In the genomic region with DNA sequence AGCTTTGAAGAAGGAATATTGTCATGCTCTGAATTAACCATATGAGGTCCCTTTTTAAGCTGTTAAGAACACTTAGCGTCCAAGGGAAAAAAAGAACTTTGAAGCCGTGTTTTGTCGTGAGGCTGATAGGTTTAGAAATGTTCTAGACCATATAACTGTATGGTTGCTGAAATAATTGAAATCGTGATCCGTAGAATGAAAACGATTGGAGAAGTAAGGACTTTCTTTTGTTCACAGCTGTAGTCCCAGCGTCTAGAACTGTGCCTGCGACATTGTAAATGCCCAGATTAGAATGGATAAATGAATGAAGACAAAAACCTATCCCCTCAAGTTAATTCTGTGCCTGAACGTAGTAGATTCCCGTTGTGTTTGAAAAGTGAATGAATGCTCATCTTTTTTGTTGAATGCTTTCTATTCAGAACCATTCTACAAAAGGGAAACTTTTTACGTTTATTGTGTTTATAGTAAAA, we compare ENCODE assay signal across 8 cellular contexts. TPM values are rescaled to one million over a fixed set of nuclear protein-coding genes. Genes with fewer than 3 reads are reported as not detected.
DNase-seq lines count a peak whose midpoint lies in the region; ATAC-seq, FAIRE-seq and TF ChIP-seq lines count a peak whose summit lies in the region.

No MANE protein-coding gene starts in this region.

- H3K27me3 ChIP-seq in SK-N-SH (ENCODE audit: insufficient read depth): no peaks in the 10 kb centered on the region
- no peaks in the 10 kb centered on the region for H3K27me3 ChIP-seq in foreskin keratinocyte
- no peaks in the 10 kb centered on the region for H3K27me3 ChIP-seq in small intestine (ENCODE audit: control insufficient read depth in 2 of 2, insufficient read depth in 2 of 2, low read length in 2 of 2)

- H3F3A ChIP-seq in SK-N-SH (replicated peaks; ENCODE audit: insufficient read depth): no peaks in the 10 kb centered on the region

- H3K4me1 ChIP-seq in SK-N-SH (ENCODE audit: control insufficient read depth in 1 of 2, insufficient read depth in 2 of 2, low read depth in 1 of 2, low read length in 1 of 2) (peaks cover 0 to 6% of the 10 kb centered on the region in 2 experiments; a peak in 3 of 4 replicates), foreskin keratinocyte (peaks cover 16% of the 10 kb centered on the region), small intestine (ENCODE audit: control insufficient read depth in 2 of 2, insufficient read depth in 1 of 2, low read depth in 1 of 2, low read length in 1 of 2) (peaks cover 0 to 4% of the 10 kb centered on the region in 2 donors)

- peak overlapping the region; percentile 79 to 95 for H3K4me3 ChIP-seq in SK-N-SH (ENCODE audit: low read depth in 2 of 2, low read length in 1 of 2)
- peak overlapping the region; percentile 83 to 100 for H3K4me3 ChIP-seq in small intestine (ENCODE audit: low read depth in 1 of 2, low read length in 2 of 2)

- 2% methylated on average over 11 of the region's 11 CpGs for WGBS in SK-N-SH (ENCODE audit: low lambda C conversion rate)
- WGBS in small intestine, 3 donors: 0 to 1% (median 1%) methylated on average over 11 of the region's 11 CpGs

- H3K36me3 ChIP-seq in SK-N-SH (replicated peaks in 1 of 2; ENCODE audit: control insufficient read depth in 1 of 2, insufficient read depth in 2 of 2, low read length in 1 of 2) (peaks cover 0 to 4% of the 10 kb centered on the region in 2 experiments), small intestine (ENCODE audit: control insufficient read depth in 2 of 2, insufficient read depth in 2 of 2, low read length in 2 of 2) (no peaks in the 10 kb centered on the region)

- peaks cover 62% of the 10 kb centered on the region for H3K79me2 ChIP-seq in SK-N-SH (ENCODE audit: insufficient read depth)

- no peaks in the 10 kb centered on the region for H3K9me3 ChIP-seq in SK-N-SH
- no peaks in the 10 kb centered on the region for H3K9me3 ChIP-seq in small intestine (ENCODE audit: control insufficient read depth, low read depth)

- ATAC-seq in foreskin keratinocyte (no peak), GM18858 (IDR thresholded peaks at IDR 0.05; ENCODE audit: unreplicated experiment) (no peak)

- POLR2A ChIA-PET in SK-N-SH (lab: Yijun Ruan, JAX): no interaction called here

- H3K27ac ChIP-seq in SK-N-SH (ENCODE audit: low read depth in 2 of 2, low read length in 1 of 2) (peak overlapping the region in 1 of 2 experiments; percentile 93; a peak in 2 of 4 replicates), foreskin keratinocyte (peak overlapping the region; percentile 75), small intestine (ENCODE audit: low read depth in 1 of 2, low read length in 1 of 2) (peak overlapping the region; percentile 91 to 95)

- H3K9ac ChIP-seq in SK-N-SH: peak overlapping the region; percentile 92

- no peaks in the 10 kb centered on the region for H3K9me2 ChIP-seq in SK-N-SH

- no peak for TF ChIP-seq EP300 in SK-N-SH (IDR thresholded peaks at IDR 0.05; ENCODE audit: borderline replicate concordance in 1 of 2, low read depth in 1 of 2, low read length in 1 of 2)

- H4K20me1 ChIP-seq in SK-N-SH (ENCODE audit: insufficient read depth): peaks cover 46% of the 10 kb centered on the region

- DNase-seq in DMS53 treated with DMSO at 0.1 percent for 48 hours (lab: John Stamatoyannopoulos, UW; ENCODE audit: unreplicated experiment): peak; percentile 44
- DNase-seq in DMS53 (lab: John Stamatoyannopoulos, UW): no peak
- DNase-seq in SK-N-SH: no peak
- DNase-seq in foreskin keratinocyte: no peak
- no peak for DNase-seq in small intestine
- DNase-seq in LoVo (ENCODE audit: low spot score): no peak
- no peak for DNase-seq in NCI-H2107 (lab: John Stamatoyannopoulos, UW)

- no peak for TF ChIP-seq RAD21 in SK-N-SH (IDR thresholded peaks at IDR 0.05; ENCODE audit: low read length)

- 0 out of 2 replicates have a peak overlapping the region, but pooled peaks have one; percentile 9 for H2AFZ ChIP-seq in SK-N-SH (ENCODE audit: low read depth)

- peak overlapping the region; percentile 82 for H3K4me2 ChIP-seq in SK-N-SH

- CTCF ChIA-PET in SK-N-SH (lab: Yijun Ruan, JAX): interaction anchor here (0.7 to 2.2 kb wide), 4 partner anchors 17 to 589 kb away, joined by 3 to 9 read pairs (median 5); no protein-coding TSS in a partner anchor

- TF ChIP-seq CTCF in SK-N-SH (IDR thresholded peaks at IDR 0.05) (no peak), foreskin keratinocyte (conservative IDR thresholded peaks at IDR 0.05) (no peak)

- no peak for FAIRE-seq in small intestine (lab: Jason Lieb, UNC)

TF ChIP-seq in SK-N-SH, 30 proteins besides CTCF, POLR2A, EP300 and RAD21:
- TF ChIP-seq RCOR1 (IDR thresholded peaks at IDR 0.05; ENCODE audit: low read length) (no peak), EZH2phosphoT487 (IDR thresholded peaks at IDR 0.05; ENCODE audit: borderline replicate concordance, low read depth) (no peak), MEF2A (IDR thresholded peaks at IDR 0.05; ENCODE audit: borderline replicate concordance, low read depth) (no peak), POLR2AphosphoS5 (IDR thresholded peaks at IDR 0.05; ENCODE audit: low read depth, low read length) (no peak), SIN3A (IDR thresholded peaks at IDR 0.05; ENCODE audit: borderline replicate concordance, low read depth, low read length) (no peak), MXI1 (IDR thresholded peaks at IDR 0.05; ENCODE audit: low read depth, low read length) (0 out of 2 replicates have a peak, but pooled peaks have one; percentile 14), FOXJ3 (CRISPR knock-in tag; IDR thresholded peaks at IDR 0.05) (no peak), TEAD4 (IDR thresholded peaks at IDR 0.05; ENCODE audit: borderline replicate concordance, insufficient read depth) (no peak)
- TF ChIP-seq, protein P1, sequence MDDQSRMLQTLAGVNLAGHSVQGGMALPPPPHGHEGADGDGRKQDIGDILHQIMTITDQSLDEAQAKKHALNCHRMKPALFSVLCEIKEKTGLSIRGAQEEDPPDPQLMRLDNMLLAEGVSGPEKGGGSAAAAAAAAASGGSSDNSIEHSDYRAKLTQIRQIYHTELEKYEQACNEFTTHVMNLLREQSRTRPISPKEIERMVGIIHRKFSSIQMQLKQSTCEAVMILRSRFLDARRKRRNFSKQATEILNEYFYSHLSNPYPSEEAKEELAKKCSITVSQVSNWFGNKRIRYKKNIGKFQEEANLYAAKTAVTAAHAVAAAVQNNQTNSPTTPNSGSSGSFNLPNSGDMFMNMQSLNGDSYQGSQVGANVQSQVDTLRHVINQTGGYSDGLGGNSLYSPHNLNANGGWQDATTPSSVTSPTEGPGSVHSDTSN (IDR thresholded peaks at IDR 0.05): no peak

RNA-seq across cellular contexts. Expression of a gene that starts 1.6 kb away (rescaled TPM):
- polyA plus RNA-seq in SK-N-SH (2012; rRNA removed) (8.9 and 10.9 TPM in 2 replicates), foreskin keratinocyte (3.1 and 5.2 TPM in 2 replicates), small intestine (10 to 100 TPM; 11.2 to 14.6 (median 14.1) TPM)
- polyA plus RNA-seq in SK-N-SH (2012; cell fraction: cytosol; rRNA removed): 10.8 and 12.3 TPM in 2 replicates
- polyA plus RNA-seq in SK-N-SH (2012; cell fraction: nucleus; rRNA removed): 9.8 and 22.0 TPM in 2 replicates
- 35.9 and 36.0 TPM in 2 replicates for total RNA-seq in foreskin keratinocyte
